8 cellular contexts compared by ENCODE assay signal in genomic region chr7:75879771-75880184, GRCh38. TPM values are rescaled to one million over a fixed set of nuclear protein-coding genes. Genes with fewer than 3 reads are reported as not detected.
DNase-seq lines count a peak whose midpoint lies in the region; ATAC-seq and TF ChIP-seq lines count a peak whose summit lies in the region.

No MANE protein-coding gene starts in this region.

- no peaks in the 10 kb centered on the region for H3K9me3 Mint-ChIP-seq in activated naive CD4-positive, alpha-beta T cell treated with anti-CD3 and anti-CD28 coated beads, Interleukin-2, amount 10 ng/mL, durations not matched to agents 7 days and 5 days
- no peaks in the 10 kb centered on the region for H3K9me3 Mint-ChIP-seq in stimulated activated naive CD8-positive, alpha-beta T cell treated with anti-CD3 and anti-CD28 coated beads, Interleukin-15, amount 100 ng/mL, for 72 hours

- H3K4me2 ChIP-seq in DND-41 (ENCODE audit: insufficient read depth, low read length): peak overlapping the region; percentile 87

- CTCF ChIA-PET in activated naive CD4-positive, alpha-beta T cell treated with anti-CD3 and anti-CD28 coated beads, Interleukin-2, amount 10 ng/mL, durations not matched to agents 7 days and 5 days (lab: Charles Lee): no interaction called here

- peak overlapping the region; percentile 91 for H3K27ac Mint-ChIP-seq in activated naive CD4-positive, alpha-beta T cell treated with anti-CD3 and anti-CD28 coated beads, Interleukin-2, amount 10 ng/mL, durations not matched to agents 7 days and 5 days
- peak overlapping the region; percentile 91 to 97 for H3K27ac Mint-ChIP-seq in stimulated activated naive CD8-positive, alpha-beta T cell treated with anti-CD3 and anti-CD28 coated beads, Interleukin-15, amount 100 ng/mL, for 72 hours

- peaks cover 25% of the 10 kb centered on the region for H3K36me3 Mint-ChIP-seq in activated naive CD4-positive, alpha-beta T cell treated with anti-CD3 and anti-CD28 coated beads, Interleukin-2, amount 10 ng/mL, durations not matched to agents 7 days and 5 days

- no peaks in the 10 kb centered on the region for H3K27me3 ChIP-seq in DND-41 (ENCODE audit: insufficient read depth, low read length, poor library complexity)
- H3K27me3 ChIP-seq in iPS-18a (ENCODE audit: control insufficient read depth, insufficient read depth, low read length): peaks cover 10% of the 10 kb centered on the region

- DNase-seq in DND-41: peak; percentile 19
- peak; percentile 41 for DNase-seq in activated naive CD4-positive, alpha-beta T cell treated with anti-CD3 and anti-CD28 coated beads, Interleukin-2, amount 10 ng/mL, durations not matched to agents 7 days and 5 days
- DNase-seq in stimulated activated naive CD8-positive, alpha-beta T cell treated with anti-CD3 and anti-CD28 coated beads, Interleukin-15, amount 100 ng/mL, for 72 hours: no peak
- DNase-seq in activated effector memory CD4-positive, alpha-beta T cell treated with anti-CD3 and anti-CD28 coated beads, Interleukin-2, amount 50 U/mL, for 16 hours: no peak
- DNase-seq in HPDE6-E6E7 (ENCODE audit: extremely low spot score): no peak
- DNase-seq in omental fat pad (ENCODE audit: low spot score): no peak

- H3K9me3 ChIP-seq in DND-41 (ENCODE audit: insufficient read depth, low read length, severe bottlenecking): no peaks in the 10 kb centered on the region
- H3K9me3 ChIP-seq in KOPT-K1 (ENCODE audit: insufficient read depth, low read length, poor library complexity, severe bottlenecking): no peaks in the 10 kb centered on the region
- H3K9me3 ChIP-seq in iPS-18a (ENCODE audit: control insufficient read depth, low read depth, low read length): no peaks in the 10 kb centered on the region

- H3K4me3 Mint-ChIP-seq in activated naive CD4-positive, alpha-beta T cell treated with anti-CD3 and anti-CD28 coated beads, Interleukin-2, amount 10 ng/mL, durations not matched to agents 7 days and 5 days: peak overlapping the region; percentile 87
- peak overlapping the region; percentile 95 to 96 for H3K4me3 Mint-ChIP-seq in stimulated activated naive CD8-positive, alpha-beta T cell treated with anti-CD3 and anti-CD28 coated beads, Interleukin-15, amount 100 ng/mL, for 72 hours

- peaks cover 17% of the 10 kb centered on the region for H3K27me3 Mint-ChIP-seq in activated naive CD4-positive, alpha-beta T cell treated with anti-CD3 and anti-CD28 coated beads, Interleukin-2, amount 10 ng/mL, durations not matched to agents 7 days and 5 days
- H3K27me3 Mint-ChIP-seq in stimulated activated naive CD8-positive, alpha-beta T cell treated with anti-CD3 and anti-CD28 coated beads, Interleukin-15, amount 100 ng/mL, for 72 hours: no peaks in the 10 kb centered on the region

- H3K4me1 ChIP-seq in DND-41 (ENCODE audit: insufficient read depth, low read length): peaks cover 23% of the 10 kb centered on the region
- peaks cover 14% of the 10 kb centered on the region for H3K4me1 ChIP-seq in iPS-18a (ENCODE audit: control insufficient read depth, low read depth, low read length)

- ATAC-seq in DND-41 (ENCODE audit: insufficient read depth, low read depth) (no peak), omental fat pad (ENCODE audit: low FRiP score) (no peak)
- ATAC-seq in stimulated activated naive CD8-positive, alpha-beta T cell treated with anti-CD3 and anti-CD28 coated beads, Interleukin-15, amount 100 ng/mL, for 72 hours: peak; percentile 35

- peaks cover 45% of the 10 kb centered on the region for H3K36me3 ChIP-seq in DND-41 (ENCODE audit: insufficient read depth, low read length)
- H3K36me3 ChIP-seq in KOPT-K1 (ENCODE audit: insufficient read depth, low read length): peaks cover 43% of the 10 kb centered on the region
- H3K36me3 ChIP-seq in iPS-18a (ENCODE audit: control insufficient read depth, low read depth, low read length): peaks cover 25% of the 10 kb centered on the region

- peaks cover 24% of the 10 kb centered on the region for H3K4me1 Mint-ChIP-seq in activated naive CD4-positive, alpha-beta T cell treated with anti-CD3 and anti-CD28 coated beads, Interleukin-2, amount 10 ng/mL, durations not matched to agents 7 days and 5 days
- H3K4me1 Mint-ChIP-seq in stimulated activated naive CD8-positive, alpha-beta T cell treated with anti-CD3 and anti-CD28 coated beads, Interleukin-15, amount 100 ng/mL, for 72 hours: peaks cover 33% of the 10 kb centered on the region

- H2AFZ ChIP-seq in DND-41 (ENCODE audit: low read depth, low read length): peak overlapping the region; percentile 86

- H4K20me1 ChIP-seq in DND-41 (ENCODE audit: insufficient read depth, low read length): no peaks in the 10 kb centered on the region

- peak overlapping the region; percentile 93 for H3K9ac ChIP-seq in DND-41 (ENCODE audit: low read depth, low read length)
- H3K9ac ChIP-seq in iPS-18a (ENCODE audit: low read length): peak overlapping the region; percentile 80

- H3K79me2 ChIP-seq in DND-41 (ENCODE audit: insufficient read depth, low read length): peaks cover 28% of the 10 kb centered on the region

- H3K4me3 ChIP-seq in DND-41 (ENCODE audit: low read depth in 1 of 2, low read length in 2 of 2) (peak overlapping the region; percentile 60 to 69), iPS-18a (ENCODE audit: low read length) (peak overlapping the region; percentile 89)

- no peak for TF ChIP-seq CTCF in DND-41 (IDR thresholded peaks at IDR 0.05; ENCODE audit: borderline replicate concordance, extremely low read depth, low read length, poor library complexity, severe bottlenecking)
- no peak for TF ChIP-seq CTCF in omental fat pad (IDR thresholded peaks at IDR 0.05)

- H3K27ac ChIP-seq in DND-41 (ENCODE audit: low read length): peak overlapping the region; percentile 90
- H3K27ac ChIP-seq in KOPT-K1 (ENCODE audit: low read depth, low read length, poor library complexity, severe bottlenecking): peak overlapping the region; percentile 68
- no peak overlapping the region for H3K27ac ChIP-seq in iPS-18a (ENCODE audit: low read length)

RNA-seq across cellular contexts. Expression of gene RHBDD2, which starts 0.9 kb away (rescaled TPM):
- 10 to 100 TPM; 31.8 to 51.9 (median 33.0) TPM for total RNA-seq in omental fat pad

RNA-seq across cellular contexts. Expression of gene POR, which starts 35.2 kb away (rescaled TPM):
- 100 to 1,000 TPM; 105 to 243 (median 150) TPM for total RNA-seq in omental fat pad

Comparison
In these comparisons a context has a peak if more than half of its experiments do, and no peak if none do; other contexts are left out.
1. DNase-seq: peak in DND-41 (single experiment) and activated naive CD4-positive, alpha-beta T cell treated with anti-CD3 and anti-CD28 coated beads, Interleukin-2, amount 10 ng/mL, durations not matched to agents 7 days and 5 days (single experiment); none in stimulated activated naive CD8-positive, alpha-beta T cell treated with anti-CD3 and anti-CD28 coated beads, Interleukin-15, amount 100 ng/mL, for 72 hours (0 of 2), activated effector memory CD4-positive, alpha-beta T cell treated with anti-CD3 and anti-CD28 coated beads, Interleukin-2, amount 50 U/mL, for 16 hours (single experiment), HPDE6-E6E7 (single experiment) and omental fat pad (single experiment).